In the genomic region with DNA sequence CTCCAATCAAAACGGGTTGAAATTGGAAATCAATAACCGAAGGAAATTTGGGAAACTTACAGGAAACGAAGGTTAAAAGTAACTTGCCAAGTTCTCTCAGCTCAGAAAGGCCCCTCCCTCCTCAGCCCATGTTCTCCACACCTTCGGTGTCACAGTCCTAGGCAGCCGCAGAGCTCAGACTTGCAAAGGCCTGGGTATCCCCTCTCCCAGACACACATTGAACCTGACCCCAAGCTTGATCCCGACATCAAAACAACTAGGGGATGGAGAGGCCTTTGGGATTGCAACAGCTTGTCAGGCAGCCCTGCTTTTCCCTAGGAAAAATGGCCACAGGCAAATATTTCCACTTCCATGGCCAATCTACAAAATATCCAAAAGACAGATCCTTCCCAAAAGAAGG, we compare ENCODE assay signal across 10 cellular contexts. TPM values are rescaled to one million over a fixed set of nuclear protein-coding genes. Genes with fewer than 3 reads are reported as not detected.
DNase-seq lines count a peak whose midpoint lies in the region; ATAC-seq and TF ChIP-seq lines count a peak whose summit lies in the region.
"Had no signal": no experiment of that assay in that cellular context is flagged by ENCODE, and none has a peak within 500 bp of the region (broad histone marks: within the 10 kb centered on the region; RNA-seq: fewer than 3 reads in every experiment).

No MANE protein-coding gene starts in this region.

- H3K4me3 ChIP-seq in IMR-90 (ENCODE audit: insufficient read depth, low read depth, low read length) (no peak overlapping the region), Caco-2 (ENCODE audit: low read depth, low read length) (no peak overlapping the region)

- no peak overlapping the region for H2BK20ac ChIP-seq in IMR-90 (ENCODE audit: low read depth, low read length)

- no peak overlapping the region for H3K4ac ChIP-seq in IMR-90 (ENCODE audit: low read depth, low read length)

- no peak overlapping the region for H2BK15ac ChIP-seq in IMR-90 (ENCODE audit: low read depth, low read length)

- H3K18ac ChIP-seq in IMR-90 (ENCODE audit: low read depth, low read length), result no peak overlapping the region

- 0 out of 2 replicates have a peak overlapping the region, but pooled peaks have one; percentile 16 for H3K14ac ChIP-seq in IMR-90 (replicated peaks; ENCODE audit: low read depth, low read length)

- ATAC-seq in IMR-90 (ENCODE audit: low read depth), result no peak
- no peak for ATAC-seq in activated CD8-positive, alpha-beta T cell treated with anti-CD3 and anti-CD28 coated beads for 36 hours
- no peak for ATAC-seq in stimulated activated memory B cell treated with anti-CD40 and anti-IgM and Interleukin-4, amounts not matched to agents 10 μg/mL and 1 μg/mL and 100 μg/mL, for 72 hours
- no peak for ATAC-seq in stimulated activated naive B cell treated with anti-CD40 and anti-IgM and Interleukin-4, amounts not matched to agents 10 μg/mL and 1 μg/mL and 100 μg/mL, for 72 hours (replicated peaks)
- ATAC-seq in HG03045 (IDR thresholded peaks at IDR 0.05; ENCODE audit: unreplicated experiment), result no peak

- no peak overlapping the region for H4K5ac ChIP-seq in IMR-90 (ENCODE audit: low read depth, low read length)

- POLR2A ChIA-PET in IMR-90 (lab: Charles Lee; ENCODE audit: unreplicated experiment) (interaction anchor here (0.6 kb wide), 2 partner anchors 18 to 34 kb away, joined by 4 read pairs; no protein-coding TSS in a partner anchor), Caco-2 (lab: Charles Lee) (interaction anchor here (0.6 to 1.0 kb wide), 2 partner anchors 9 to 10 kb away, joined by 3 read pairs; a partner anchor contains a TSS)
- POLR2A ChIA-PET in activated CD8-positive, alpha-beta T cell treated with anti-CD3 and anti-CD28 coated beads for 36 hours (lab: Charles Lee), result interaction anchor here (0.7 to 14.8 kb wide), 6 partner anchors 7 to 69 kb away, joined by 3 to 512 read pairs (median 7); no protein-coding TSS in a partner anchor

- H3K4me1 ChIP-seq in IMR-90 (ENCODE audit: control insufficient read depth, insufficient read depth, low read length) (peaks cover 61% of the 10 kb centered on the region), Caco-2 (peaks cover 58% of the 10 kb centered on the region)

- 83% methylated on average over 1 of the region's 6 CpGs; no CpG with 5 or more reads in 1 of the 2 experiments for WGBS in IMR-90 (ENCODE audit: extremely low coverage in 2 of 2, insufficient read length in 1 of 2), 2 experiments

- H4K20me1 ChIP-seq in IMR-90 (ENCODE audit: insufficient read depth, low read length), result peaks cover 99% of the 10 kb centered on the region

- no peak overlapping the region for H2AFZ ChIP-seq in IMR-90 (replicated peaks; ENCODE audit: low read length, poor library complexity)

- H3K56ac ChIP-seq in IMR-90 (ENCODE audit: extremely low read depth, insufficient read depth, low read length), result no peak overlapping the region

- H4K91ac ChIP-seq in IMR-90 (ENCODE audit: insufficient read depth, low read depth, low read length), result no peak overlapping the region

- H3K27me3 Mint-ChIP-seq in activated CD8-positive, alpha-beta T cell treated with anti-CD3 and anti-CD28 coated beads for 36 hours, result no peaks in the 10 kb centered on the region
- peaks cover 4 to 10% (median 8%) of the 10 kb centered on the region in 3 donors for H3K27me3 Mint-ChIP-seq in immature natural killer cell (ENCODE audit: low read depth in 3 of 3)
- H3K27me3 Mint-ChIP-seq in stimulated activated memory B cell treated with anti-CD40 and anti-IgM and Interleukin-4, amounts not matched to agents 10 μg/mL and 1 μg/mL and 100 μg/mL, for 72 hours, result no peaks in the 10 kb centered on the region
- no peaks in the 10 kb centered on the region for H3K27me3 Mint-ChIP-seq in stimulated activated naive B cell treated with anti-CD40 and anti-IgM and Interleukin-4, amounts not matched to agents 10 μg/mL and 1 μg/mL and 100 μg/mL, for 72 hours
- H3K27me3 Mint-ChIP-seq in Caco-2 (ENCODE audit: insufficient read depth, unreplicated experiment), result no peaks in the 10 kb centered on the region

- TF ChIP-seq POLR2A in IMR-90 (IDR thresholded peaks at IDR 0.05; ENCODE audit: low read depth, low read length), result no peak

- H4K8ac ChIP-seq in IMR-90 (ENCODE audit: low read depth in 2 of 2, low read length in 2 of 2), result no peak overlapping the region

- H3K4me1 Mint-ChIP-seq in activated CD8-positive, alpha-beta T cell treated with anti-CD3 and anti-CD28 coated beads for 36 hours (ENCODE audit: low read depth), result peaks cover 98% of the 10 kb centered on the region
- H3K4me1 Mint-ChIP-seq in immature natural killer cell (peaks cover 97% of the 10 kb centered on the region in 2 donors), Caco-2 (ENCODE audit: low read depth, unreplicated experiment) (peaks cover 27% of the 10 kb centered on the region)
- H3K4me1 Mint-ChIP-seq in stimulated activated memory B cell treated with anti-CD40 and anti-IgM and Interleukin-4, amounts not matched to agents 10 μg/mL and 1 μg/mL and 100 μg/mL, for 72 hours, result peaks cover 97% of the 10 kb centered on the region
- peaks cover 71 to 99% of the 10 kb centered on the region in 2 donors for H3K4me1 Mint-ChIP-seq in stimulated activated naive B cell treated with anti-CD40 and anti-IgM and Interleukin-4, amounts not matched to agents 10 μg/mL and 1 μg/mL and 100 μg/mL, for 72 hours

- no peak overlapping the region for H2AK9ac ChIP-seq in IMR-90 (replicated peaks; ENCODE audit: low read depth, low read length, poor library complexity)

- no peak for DNase-seq in IMR-90
- DNase-seq in activated CD8-positive, alpha-beta T cell treated with anti-CD3 and anti-CD28 coated beads for 36 hours, result no peak
- peak; percentile 39 to 40 (median 39) for DNase-seq in immature natural killer cell
- DNase-seq in stimulated activated naive B cell treated with anti-CD40 and anti-IgM and Interleukin-4, amounts not matched to agents 10 μg/mL and 1 μg/mL and 100 μg/mL, for 72 hours, result no peak
- DNase-seq in HK-2 (ENCODE audit: unreplicated experiment), result no peak
- no peak for DNase-seq in Caco-2
- DNase-seq: anterior cingulate cortex, DMS53 had no signal

- H3K79me1 ChIP-seq in IMR-90 (ENCODE audit: low read depth in 1 of 2, low read length in 2 of 2), result peaks cover 22 to 98% of the 10 kb centered on the region in 2 experiments

- CTCF ChIA-PET in IMR-90 (lab: Yijun Ruan, JAX), result interaction anchor here (1.0 to 1.3 kb wide), 2 partner anchors 9 to 21 kb away, joined by 3 to 5 read pairs; no protein-coding TSS in a partner anchor
- CTCF ChIA-PET in activated CD8-positive, alpha-beta T cell treated with anti-CD3 and anti-CD28 coated beads for 36 hours (lab: Charles Lee), result interaction anchor here (1.0 to 13.2 kb wide), 6 partner anchors 6 to 28 kb away, joined by 3 to 143 read pairs (median 7); no protein-coding TSS in a partner anchor
- CTCF ChIA-PET in Caco-2 (lab: Charles Lee), result interaction anchor here (2.1 to 2.3 kb wide), 2 partner anchors 9 to 21 kb away, joined by 7 to 9 read pairs; no protein-coding TSS in a partner anchor

- H2BK120ac ChIP-seq in IMR-90 (ENCODE audit: low read depth, low read length), result no peak overlapping the region

- H2BK5ac ChIP-seq in IMR-90 (ENCODE audit: low read depth, low read length, poor library complexity, severe bottlenecking), result no peak overlapping the region

- H3K4me2 ChIP-seq in IMR-90 (ENCODE audit: low read depth, low read length), result no peak overlapping the region

- peaks cover 65% of the 10 kb centered on the region for H3K9me1 ChIP-seq in IMR-90 (ENCODE audit: insufficient read depth, low read length)

- H3K36me3 Mint-ChIP-seq in activated CD8-positive, alpha-beta T cell treated with anti-CD3 and anti-CD28 coated beads for 36 hours (ENCODE audit: low read depth), result peaks cover 26% of the 10 kb centered on the region
- no peaks in the 10 kb centered on the region for H3K36me3 Mint-ChIP-seq in immature natural killer cell
- no peaks in the 10 kb centered on the region for H3K36me3 Mint-ChIP-seq in stimulated activated memory B cell treated with anti-CD40 and anti-IgM and Interleukin-4, amounts not matched to agents 10 μg/mL and 1 μg/mL and 100 μg/mL, for 72 hours
- peaks cover 12 to 32% of the 10 kb centered on the region in 2 donors for H3K36me3 Mint-ChIP-seq in stimulated activated naive B cell treated with anti-CD40 and anti-IgM and Interleukin-4, amounts not matched to agents 10 μg/mL and 1 μg/mL and 100 μg/mL, for 72 hours
- H3K36me3 Mint-ChIP-seq in Caco-2 (ENCODE audit: insufficient read depth, unreplicated experiment), result peaks cover 26% of the 10 kb centered on the region

- H3K27me3 ChIP-seq in IMR-90 (ENCODE audit: control insufficient read depth, insufficient read depth, low read length) (no peaks in the 10 kb centered on the region), Caco-2 (replicated peaks; ENCODE audit: control insufficient read depth, insufficient read depth, low read length) (no peaks in the 10 kb centered on the region)

- H3K23ac ChIP-seq in IMR-90 (ENCODE audit: low read depth, low read length), result peak overlapping the region; percentile 23; the same call in 1 of the 2 replicates

- TF ChIP-seq CTCF in IMR-90 (conservative IDR thresholded peaks at IDR 0.05; ENCODE audit: low read depth, low read length), result no peak
- TF ChIP-seq CTCF in activated CD8-positive, alpha-beta T cell treated with anti-CD3 and anti-CD28 coated beads for 36 hours (IDR thresholded peaks at IDR 0.05), result no peak
- TF ChIP-seq CTCF in Caco-2 (IDR thresholded peaks at IDR 0.05; ENCODE audit: insufficient read depth in 1 of 2, low read depth in 1 of 2, low read length in 1 of 2, severe bottlenecking in 1 of 2, unreplicated experiment in 1 of 2), result no peak

- BruUV-seq in IMR-90 (replicated peaks; lab: Mats Ljungman, UMichigan) (no TSS peak), Caco-2 (replicated peaks; lab: Mats Ljungman, UMichigan) (no TSS peak)

- H2AK5ac ChIP-seq in IMR-90 (ENCODE audit: low read depth, low read length), result no peak overlapping the region

- H3K4me3 Mint-ChIP-seq in activated CD8-positive, alpha-beta T cell treated with anti-CD3 and anti-CD28 coated beads for 36 hours, result no peak overlapping the region
- H3K4me3 Mint-ChIP-seq in immature natural killer cell, result peak overlapping the region; percentile 54 to 91 (median 66)
- H3K4me3 Mint-ChIP-seq in stimulated activated memory B cell treated with anti-CD40 and anti-IgM and Interleukin-4, amounts not matched to agents 10 μg/mL and 1 μg/mL and 100 μg/mL, for 72 hours, result no peak overlapping the region
- H3K4me3 Mint-ChIP-seq in stimulated activated naive B cell treated with anti-CD40 and anti-IgM and Interleukin-4, amounts not matched to agents 10 μg/mL and 1 μg/mL and 100 μg/mL, for 72 hours, result no peak overlapping the region
- H3K4me3 Mint-ChIP-seq in Caco-2 (ENCODE audit: unreplicated experiment), result no peak overlapping the region

- TF ChIP-seq RAD21 in IMR-90 (IDR thresholded peaks at IDR 0.05; ENCODE audit: low read length), result no peak

- intact Hi-C loops in IMR-90 (cut with micrococcal nuclease) (loop anchor here (5.0 kb wide), 3 partner anchors 38 to 103 kb away; a partner anchor contains a TSS), Caco-2 (cut with micrococcal nuclease; ENCODE audit: unreplicated experiment) (no loop called here)
- intact Hi-C loops in activated CD8-positive, alpha-beta T cell treated with anti-CD3 and anti-CD28 coated beads for 36 hours (cut with micrococcal nuclease), result no loop called here

- no peak overlapping the region for H3K27ac ChIP-seq in IMR-90 (ENCODE audit: insufficient read depth, low read length)

- H3K9me3 Mint-ChIP-seq in activated CD8-positive, alpha-beta T cell treated with anti-CD3 and anti-CD28 coated beads for 36 hours, result no peaks in the 10 kb centered on the region
- H3K9me3 Mint-ChIP-seq in immature natural killer cell, result no peaks in the 10 kb centered on the region
- no peaks in the 10 kb centered on the region for H3K9me3 Mint-ChIP-seq in stimulated activated memory B cell treated with anti-CD40 and anti-IgM and Interleukin-4, amounts not matched to agents 10 μg/mL and 1 μg/mL and 100 μg/mL, for 72 hours
- no peaks in the 10 kb centered on the region for H3K9me3 Mint-ChIP-seq in stimulated activated naive B cell treated with anti-CD40 and anti-IgM and Interleukin-4, amounts not matched to agents 10 μg/mL and 1 μg/mL and 100 μg/mL, for 72 hours
- no peaks in the 10 kb centered on the region for H3K9me3 Mint-ChIP-seq in Caco-2 (ENCODE audit: unreplicated experiment)

- H3K36me3 ChIP-seq in IMR-90 (ENCODE audit: control insufficient read depth, insufficient read depth, low read length) (no peaks in the 10 kb centered on the region; the same call in 1 of the 2 replicates), Caco-2 (ENCODE audit: control insufficient read depth, insufficient read depth, low read length) (no peaks in the 10 kb centered on the region; the same call in 1 of the 2 replicates)

- dilution Hi-C loops in IMR-90 (cut with HindIII; ENCODE audit: low sequenced_read_pairs, unreplicated experiment), result no loop called here

- H3K9ac ChIP-seq in IMR-90 (ENCODE audit: low read depth, low read length), result no peak overlapping the region

- H3K27ac Mint-ChIP-seq in activated CD8-positive, alpha-beta T cell treated with anti-CD3 and anti-CD28 coated beads for 36 hours, result peak overlapping the region; percentile 70
- peak overlapping the region; percentile 77 to 99 (median 96) for H3K27ac Mint-ChIP-seq in immature natural killer cell
- H3K27ac Mint-ChIP-seq in stimulated activated memory B cell treated with anti-CD40 and anti-IgM and Interleukin-4, amounts not matched to agents 10 μg/mL and 1 μg/mL and 100 μg/mL, for 72 hours, result peak overlapping the region; percentile 14
- H3K27ac Mint-ChIP-seq in stimulated activated naive B cell treated with anti-CD40 and anti-IgM and Interleukin-4, amounts not matched to agents 10 μg/mL and 1 μg/mL and 100 μg/mL, for 72 hours, result no peak overlapping the region
- H3K27ac Mint-ChIP-seq in Caco-2 (ENCODE audit: unreplicated experiment), result no peak overlapping the region

- in situ Hi-C loops in IMR-90 (cut with MboI; ENCODE audit: low sequenced_read_pairs), result loop anchor here (5.0 kb wide), 1 partner anchor 78 kb away; no protein-coding TSS in a partner anchor

- H3K9me3 ChIP-seq in IMR-90 (ENCODE audit: control insufficient read depth, insufficient read depth, low read length), result no peaks in the 10 kb centered on the region
- no peaks in the 10 kb centered on the region for H3K9me3 ChIP-seq in Caco-2

RNA-seq across cellular contexts. Expression of a gene that starts 35.5 kb away (rescaled TPM):
- total RNA-seq in IMR-90 (2012; rRNA removed), result 6.5 and 7.5 TPM in 2 replicates
- polyA plus RNA-seq in IMR-90 (2012; rRNA removed), result 21.0 and 28.2 TPM in 2 replicates
- polyA plus RNA-seq in IMR-90 (2012; cell fraction: cytosol; rRNA removed), result 22.6 and 27.0 TPM in 2 replicates
- 13.7 and 19.3 TPM in 2 replicates for polyA plus RNA-seq in IMR-90 (2012; cell fraction: nucleus; rRNA removed; ENCODE audit: low replicate concordance)
- total RNA-seq in activated CD8-positive, alpha-beta T cell treated with anti-CD3 and anti-CD28 coated beads for 36 hours, result 10 to 100 TPM; 22.9 to 24.1 TPM
- polyA plus RNA-seq in immature natural killer cell, result 10 to 100 TPM; 19.6 to 39.2 (median 23.8) TPM
- 33.2 and 38.8 TPM in 2 replicates for total RNA-seq in Caco-2 (2022)

Comparison
In these comparisons a context has a peak if more than half of its experiments do, and no peak if none do; other contexts are left out.
1. DNase-seq: peak in immature natural killer cell (3 of 3); none in IMR-90 (single experiment), activated CD8-positive, alpha-beta T cell treated with anti-CD3 and anti-CD28 coated beads for 36 hours (single experiment), stimulated activated naive B cell treated with anti-CD40 and anti-IgM and Interleukin-4, amounts not matched to agents 10 μg/mL and 1 μg/mL and 100 μg/mL, for 72 hours (single experiment), HK-2 (single experiment) and Caco-2 (0 of 2).
2. H3K27ac Mint-ChIP-seq: peak in activated CD8-positive, alpha-beta T cell treated with anti-CD3 and anti-CD28 coated beads for 36 hours (single experiment), immature natural killer cell (6 of 6) and stimulated activated memory B cell treated with anti-CD40 and anti-IgM and Interleukin-4, amounts not matched to agents 10 μg/mL and 1 μg/mL and 100 μg/mL, for 72 hours (single experiment); none in stimulated activated naive B cell treated with anti-CD40 and anti-IgM and Interleukin-4, amounts not matched to agents 10 μg/mL and 1 μg/mL and 100 μg/mL, for 72 hours (single experiment) and Caco-2 (single experiment).
3. H3K4me3 Mint-ChIP-seq: peak in immature natural killer cell (5 of 5); none in activated CD8-positive, alpha-beta T cell treated with anti-CD3 and anti-CD28 coated beads for 36 hours (single experiment), stimulated activated memory B cell treated with anti-CD40 and anti-IgM and Interleukin-4, amounts not matched to agents 10 μg/mL and 1 μg/mL and 100 μg/mL, for 72 hours (single experiment), stimulated activated naive B cell treated with anti-CD40 and anti-IgM and Interleukin-4, amounts not matched to agents 10 μg/mL and 1 μg/mL and 100 μg/mL, for 72 hours (0 of 2) and Caco-2 (single experiment).